ENCODE assay signal across 11 cellular contexts in the genomic region with DNA sequence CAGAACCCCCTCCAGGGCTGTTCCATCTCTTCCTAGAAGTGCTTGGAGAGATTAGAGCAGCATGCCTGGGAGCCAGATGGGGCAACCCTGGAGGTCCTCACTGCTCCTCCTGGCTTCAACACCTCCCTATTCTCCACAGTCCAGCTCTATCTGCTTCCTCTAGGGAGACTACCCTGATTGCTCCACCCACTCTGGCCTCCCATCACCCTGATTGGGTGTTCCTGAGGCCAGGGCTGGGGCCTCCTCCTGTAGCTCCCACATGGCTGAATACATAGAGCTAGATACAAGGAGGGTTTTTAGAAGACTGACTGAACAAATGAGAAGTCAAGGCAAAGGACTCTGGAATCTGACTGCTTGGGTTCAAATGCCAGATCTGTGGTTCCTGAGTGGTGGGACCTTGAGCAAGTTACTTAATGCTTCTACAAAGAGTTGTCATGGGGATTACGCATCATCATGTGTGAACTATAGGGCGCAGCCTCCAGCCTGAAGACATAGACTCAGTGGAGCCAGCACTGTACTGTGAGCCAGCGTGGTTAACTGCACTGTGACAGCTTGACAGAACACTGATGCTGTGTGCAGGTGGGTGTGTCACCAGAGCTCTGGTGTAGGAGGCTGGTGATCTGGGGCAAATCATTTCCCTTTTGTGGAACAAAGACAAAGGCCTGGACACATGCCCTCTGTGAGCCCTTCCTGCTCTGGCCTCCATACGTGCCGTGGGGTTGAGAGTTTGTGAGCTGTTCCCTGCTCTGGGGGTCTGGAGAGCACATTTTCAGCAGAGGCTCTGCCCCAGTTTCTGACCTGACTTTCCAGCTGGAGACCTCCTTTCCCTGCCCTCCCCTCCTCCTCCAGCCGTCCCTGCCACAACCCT.
DNase-seq lines count a peak whose midpoint lies in the region; ATAC-seq lines count a peak whose summit lies in the region.
"Had no signal": no experiment of that assay in that cellular context is flagged by ENCODE, and none has a peak within 500 bp of the region (broad histone marks: within the 10 kb centered on the region; RNA-seq: fewer than 3 reads in every experiment).

No MANE protein-coding gene starts in this region.

- H3K36me3 Mint-ChIP-seq in activated CD4-positive, alpha-beta memory T cell treated with anti-CD3 and anti-CD28 coated beads, Interleukin-2, amount 10 ng/mL, durations not matched to agents 7 days and 5 days (ENCODE audit: low read depth) = no peaks in the 10 kb centered on the region
- H3K36me3 Mint-ChIP-seq in activated CD4-positive, alpha-beta memory T cell treated with anti-CD3 and anti-CD28 coated beads for 36 hours = no peaks in the 10 kb centered on the region

- H3K4me3 Mint-ChIP-seq in activated CD4-positive, alpha-beta memory T cell treated with anti-CD3 and anti-CD28 coated beads, Interleukin-2, amount 10 ng/mL, durations not matched to agents 7 days and 5 days = no peak overlapping the region
- no peak overlapping the region for H3K4me3 Mint-ChIP-seq in activated CD4-positive, alpha-beta memory T cell treated with anti-CD3 and anti-CD28 coated beads for 36 hours
- H3K4me3 Mint-ChIP-seq: brain had no signal

- H3K4me1 Mint-ChIP-seq in activated CD4-positive, alpha-beta memory T cell treated with anti-CD3 and anti-CD28 coated beads, Interleukin-2, amount 10 ng/mL, durations not matched to agents 7 days and 5 days = no peaks in the 10 kb centered on the region
- no peaks in the 10 kb centered on the region for H3K4me1 Mint-ChIP-seq in activated CD4-positive, alpha-beta memory T cell treated with anti-CD3 and anti-CD28 coated beads for 36 hours (ENCODE audit: low read depth)

- DNase-seq in activated CD4-positive, alpha-beta memory T cell treated with anti-CD3 and anti-CD28 coated beads, Interleukin-2, amount 10 ng/mL, durations not matched to agents 7 days and 5 days = peak; percentile 11
- no peak for DNase-seq in activated CD4-positive, alpha-beta memory T cell treated with anti-CD3 and anti-CD28 coated beads for 36 hours
- DNase-seq in SK-N-DZ (ENCODE audit: low spot score) (peak; percentile 84), head of caudate nucleus (peak; percentile 15 to 93 (median 60))
- DNase-seq in stimulated activated CD8-positive, alpha-beta memory T cell treated with anti-CD3 and anti-CD28 coated beads, Interleukin-4, amount 100 ng/mL, for 48 hours = peak; percentile 14
- DNase-seq: Calu3, NCI-H774 had no signal

- H3K9me3 Mint-ChIP-seq in activated CD4-positive, alpha-beta memory T cell treated with anti-CD3 and anti-CD28 coated beads, Interleukin-2, amount 10 ng/mL, durations not matched to agents 7 days and 5 days = no peaks in the 10 kb centered on the region
- H3K9me3 Mint-ChIP-seq in activated CD4-positive, alpha-beta memory T cell treated with anti-CD3 and anti-CD28 coated beads for 36 hours = peaks cover 3% of the 10 kb centered on the region

- intact Hi-C loops in activated CD4-positive, alpha-beta memory T cell treated with anti-CD3 and anti-CD28 coated beads for 36 hours (cut with micrococcal nuclease) = no loop called here
- intact Hi-C loops in head of caudate nucleus (cut with DNase I) = no loop called here

- CTCF ChIA-PET in activated CD4-positive, alpha-beta memory T cell treated with anti-CD3 and anti-CD28 coated beads, Interleukin-2, amount 10 ng/mL, durations not matched to agents 7 days and 5 days (lab: Charles Lee) = no interaction called here
- CTCF ChIA-PET in activated CD4-positive, alpha-beta memory T cell treated with anti-CD3 and anti-CD28 coated beads for 36 hours (lab: Charles Lee) = interaction anchor here (0.8 to 1.5 kb wide), 2 partner anchors 19 to 81 kb away, joined by 3 to 4 read pairs; no protein-coding TSS in a partner anchor

- ATAC-seq in GM21447 (IDR thresholded peaks at IDR 0.05; ENCODE audit: unreplicated experiment) = no peak
- no peak for ATAC-seq in GM19397 (IDR thresholded peaks at IDR 0.05; ENCODE audit: unreplicated experiment)
- no peak for ATAC-seq in HG02938 (IDR thresholded peaks at IDR 0.05; ENCODE audit: unreplicated experiment)

- H3K27ac Mint-ChIP-seq in activated CD4-positive, alpha-beta memory T cell treated with anti-CD3 and anti-CD28 coated beads, Interleukin-2, amount 10 ng/mL, durations not matched to agents 7 days and 5 days = no peak overlapping the region
- H3K27ac Mint-ChIP-seq in activated CD4-positive, alpha-beta memory T cell treated with anti-CD3 and anti-CD28 coated beads for 36 hours = no peak overlapping the region

- POLR2A ChIA-PET in activated CD4-positive, alpha-beta memory T cell treated with anti-CD3 and anti-CD28 coated beads, Interleukin-2, amount 10 ng/mL, durations not matched to agents 7 days and 5 days (lab: Charles Lee) = no interaction called here
- POLR2A ChIA-PET in activated CD4-positive, alpha-beta memory T cell treated with anti-CD3 and anti-CD28 coated beads for 36 hours (lab: Charles Lee) = interaction anchor here (0.7 kb wide), 1 partner anchor 11 kb away, joined by 4 read pairs; no protein-coding TSS in a partner anchor

- no peaks in the 10 kb centered on the region for H3K27me3 Mint-ChIP-seq in activated CD4-positive, alpha-beta memory T cell treated with anti-CD3 and anti-CD28 coated beads, Interleukin-2, amount 10 ng/mL, durations not matched to agents 7 days and 5 days
- H3K27me3 Mint-ChIP-seq in activated CD4-positive, alpha-beta memory T cell treated with anti-CD3 and anti-CD28 coated beads for 36 hours = no peaks in the 10 kb centered on the region
